Comparison of ENCODE assay signal across 12 cellular contexts in the genomic region with DNA sequence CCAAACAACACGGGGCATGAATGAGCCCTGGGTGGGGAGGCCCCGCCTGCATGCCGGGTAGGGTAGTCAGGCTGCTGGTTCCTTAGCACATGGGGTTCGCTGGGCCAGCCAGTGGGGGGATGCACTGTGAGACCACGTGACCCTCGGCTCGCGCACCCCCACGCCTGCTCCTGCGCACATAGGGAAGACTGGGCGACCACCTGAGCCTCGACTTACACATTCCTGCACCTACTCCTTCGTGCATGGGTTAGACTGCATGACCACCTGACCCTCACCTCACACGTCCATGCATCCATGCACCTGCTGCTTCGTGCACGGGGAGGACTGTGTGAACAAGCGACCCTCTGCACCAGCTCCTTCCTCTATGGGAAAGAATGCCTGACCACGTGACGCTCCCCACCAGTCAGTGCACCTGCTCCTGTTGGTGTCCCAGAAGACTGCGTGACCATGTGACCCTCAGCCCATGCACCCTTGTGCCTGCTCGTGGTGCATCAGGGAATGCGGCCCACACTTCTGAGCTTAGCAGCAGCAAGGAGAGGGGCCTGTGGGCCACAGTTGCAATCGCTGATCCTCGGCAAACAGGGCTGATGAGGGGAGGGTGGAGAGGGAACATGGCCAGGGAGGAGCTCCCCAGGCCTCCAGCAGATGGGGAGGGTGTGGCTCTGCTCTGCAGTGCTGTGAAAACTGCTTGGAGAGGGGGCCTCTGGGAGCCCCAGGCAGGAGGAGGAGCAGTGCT. TPM values are rescaled to one million over a fixed set of nuclear protein-coding genes. Genes with fewer than 3 reads are reported as not detected.
DNase-seq lines count a peak whose midpoint lies in the region; ATAC-seq and TF ChIP-seq lines count a peak whose summit lies in the region.
"Had no signal": no experiment of that assay in that cellular context is flagged by ENCODE, and none has a peak within 500 bp of the region (broad histone marks: within the 10 kb centered on the region; RNA-seq: fewer than 3 reads in every experiment).

No MANE protein-coding gene starts in this region.

- no peak overlapping the region for H3K27ac Mint-ChIP-seq in chondrocyte (ENCODE audit: unreplicated experiment)

- no peak overlapping the region for H3K4ac ChIP-seq in neuronal stem cell (ENCODE audit: low read length)

- no peak overlapping the region for H3K4me3 ChIP-seq in neuronal stem cell (ENCODE audit: low read length in 2 of 2)
- H3K4me3 ChIP-seq in smooth muscle cell = no peak overlapping the region
- H3K4me3 ChIP-seq: thoracic aorta had no signal

- H3K14ac ChIP-seq in neuronal stem cell (ENCODE audit: low read length) = peak overlapping the region; percentile 77

- H3K27me3 ChIP-seq in neuronal stem cell (ENCODE audit: control insufficient read depth in 3 of 3, insufficient read depth in 3 of 3, low read depth in 1 of 3, low read length in 3 of 3) (no peaks in the 10 kb centered on the region), smooth muscle cell (ENCODE audit: low read depth) (no peaks in the 10 kb centered on the region)

- no peak overlapping the region for H4K91ac ChIP-seq in neuronal stem cell (ENCODE audit: low read depth, low read length, poor library complexity)

- H3K18ac ChIP-seq in neuronal stem cell (ENCODE audit: low read length) = peak overlapping the region; percentile 55

- H3K4me2 ChIP-seq in neuronal stem cell (ENCODE audit: insufficient read depth, low read length, poor library complexity, severe bottlenecking) (no peak overlapping the region), smooth muscle cell (no peak overlapping the region)
- H3K4me2 ChIP-seq: SK-N-SH had no signal

- H3K9me3 ChIP-seq in neuronal stem cell (replicated peaks in 1 of 2; ENCODE audit: control insufficient read depth in 2 of 2, insufficient read depth in 1 of 2, low read depth in 1 of 2, low read length in 2 of 2) (peaks cover 0 to 2% of the 10 kb centered on the region in 2 donors), smooth muscle cell (replicated peaks; ENCODE audit: low read depth) (no peaks in the 10 kb centered on the region)
- H3K9me3 ChIP-seq: SK-N-SH, thoracic aorta had no signal

- H3K79me1 ChIP-seq in neuronal stem cell (ENCODE audit: low read depth, low read length) = peaks cover 37% of the 10 kb centered on the region

- no peaks in the 10 kb centered on the region for H3K9me3 Mint-ChIP-seq in chondrocyte (ENCODE audit: low read depth)

- H2BK15ac ChIP-seq in neuronal stem cell (ENCODE audit: low read length) = no peak overlapping the region

- H3K27ac ChIP-seq in neuronal stem cell (replicated peaks; ENCODE audit: low read length) (no peak overlapping the region), smooth muscle cell (ENCODE audit: low read depth) (no peak overlapping the region)
- H3K27ac ChIP-seq: thoracic aorta, VCaP had no signal

- H3F3A ChIP-seq in smooth muscle cell (ENCODE audit: low read depth) = no peaks in the 10 kb centered on the region

- peak overlapping the region; percentile 83 for H3K23ac ChIP-seq in neuronal stem cell (ENCODE audit: low read depth, low read length, poor library complexity)

- H2BK12ac ChIP-seq in neuronal stem cell (ENCODE audit: low read length) = no peak overlapping the region

- peak; percentile 59 for DNase-seq in DMS 273 treated with DMSO at 0.1 percent for 48 hours (lab: John Stamatoyannopoulos, UW)
- DNase-seq in NAMALWA (ENCODE audit: low spot score) = peak; percentile 35
- peak; percentile 59 for DNase-seq in chondrocyte (ENCODE audit: low spot score)
- no peak for DNase-seq in neuronal stem cell (ENCODE audit: low spot score)
- DNase-seq in smooth muscle cell (lab: John Stamatoyannopoulos, UW; ENCODE audit: unreplicated experiment) = no peak
- DNase-seq in mucosa of gallbladder (ENCODE audit: low spot score) = no peak
- DNase-seq: activated T-cell treated with anti-CD3 and anti-CD28 coated beads, Interleukin-2, amount 50 U/mL, for 1 hour; effector CD4-positive, alpha-beta T cell; SK-N-SH had no signal

- ATAC-seq in HG02759 (IDR thresholded peaks at IDR 0.05; ENCODE audit: unreplicated experiment) = no peak

- peaks cover 100% of the 10 kb centered on the region for H4K20me1 ChIP-seq in smooth muscle cell (ENCODE audit: low read depth)

- H2BK120ac ChIP-seq in neuronal stem cell (ENCODE audit: low read depth, low read length) = no peak overlapping the region

- no peak overlapping the region for H2AK5ac ChIP-seq in neuronal stem cell (ENCODE audit: low read depth, low read length)

- H3K4me1 ChIP-seq in neuronal stem cell (ENCODE audit: control insufficient read depth in 2 of 2, insufficient read depth in 1 of 2, low read depth in 1 of 2, low read length in 2 of 2) = peaks cover 0 to 15% of the 10 kb centered on the region in 2 donors
- H3K4me1 ChIP-seq in smooth muscle cell (ENCODE audit: low read depth) = no peaks in the 10 kb centered on the region

- TF ChIP-seq CTCF in chondrocyte (IDR thresholded peaks at IDR 0.05) (no peak), smooth muscle cell (IDR thresholded peaks at IDR 0.05; ENCODE audit: borderline replicate concordance, insufficient read depth, poor library complexity, severe bottlenecking) (no peak)

- WGBS in neuronal stem cell (ENCODE audit: extremely low coverage in 2 of 2, insufficient read length in 2 of 2, insufficient replicate concordance in 1 of 2), 2 donors = no CpG with 5 or more reads among the region's 24 CpGs
- WGBS in smooth muscle cell (ENCODE audit: low lambda C conversion rate) = 89% methylated on average over 23 of the region's 24 CpGs

- H3K36me3 Mint-ChIP-seq in chondrocyte (ENCODE audit: low read depth) = peaks cover 7% of the 10 kb centered on the region

- no peak overlapping the region for H2AFZ ChIP-seq in neuronal stem cell (ENCODE audit: low read length)
- H2AFZ ChIP-seq in smooth muscle cell (ENCODE audit: low read depth) = no peak overlapping the region

- no peaks in the 10 kb centered on the region for H3K27me3 Mint-ChIP-seq in chondrocyte (ENCODE audit: low read depth)

- H3K4me1 Mint-ChIP-seq in chondrocyte (ENCODE audit: low read depth) = peaks cover 7% of the 10 kb centered on the region

- H3K9ac ChIP-seq in neuronal stem cell (ENCODE audit: low read depth, low read length, poor library complexity) (peak overlapping the region; percentile 38), smooth muscle cell (ENCODE audit: low read depth) (no peak overlapping the region)
- H3K9ac ChIP-seq: SK-N-SH had no signal

- no peak overlapping the region for H3K4me3 Mint-ChIP-seq in chondrocyte (ENCODE audit: unreplicated experiment)

- no peak overlapping the region for H4K8ac ChIP-seq in neuronal stem cell (ENCODE audit: low read depth, low read length)

- H2BK5ac ChIP-seq in neuronal stem cell (ENCODE audit: low read length) = no peak overlapping the region

- peaks cover 96% of the 10 kb centered on the region for H3K79me2 ChIP-seq in smooth muscle cell (ENCODE audit: low read depth)

- H3K36me3 ChIP-seq in neuronal stem cell (replicated peaks in 1 of 2; ENCODE audit: control insufficient read depth in 2 of 2, insufficient read depth in 2 of 2, low read length in 2 of 2) = peaks cover 10 to 41% of the 10 kb centered on the region in 2 donors
- no peaks in the 10 kb centered on the region for H3K36me3 ChIP-seq in smooth muscle cell (ENCODE audit: low read depth)

RNA-seq across cellular contexts. Expression of a gene that starts 18.1 kb away (rescaled TPM):
- total RNA-seq in chondrocyte (39.9 to 49.4 TPM (median 46.4 TPM) in 3 replicates), smooth muscle cell (42.7 and 52.0 TPM in 2 replicates), mucosa of gallbladder (119 TPM)
- 92.2 TPM for polyA plus RNA-seq in neuronal stem cell (2013, experiment 1 of 2)
- 93.4 TPM for polyA plus RNA-seq in neuronal stem cell (2013, experiment 2 of 2)
- 50.1 and 55.7 TPM in 2 replicates for polyA plus RNA-seq in smooth muscle cell

Comparison
In these comparisons a context has a peak if more than half of its experiments do, and no peak if none do; other contexts are left out.
1. DNase-seq: peak in DMS 273 treated with DMSO at 0.1 percent for 48 hours (single experiment), NAMALWA (single experiment) and chondrocyte (single experiment); none in neuronal stem cell (single experiment), smooth muscle cell (single experiment) and mucosa of gallbladder (single experiment).